20 cellular contexts compared by ENCODE assay signal in genomic region chr7:388461-388960, GRCh38.
DNase-seq lines count a peak whose midpoint lies in the region; ATAC-seq and TF ChIP-seq lines count a peak whose summit lies in the region.
"Had no signal": no experiment of that assay in that cellular context is flagged by ENCODE, and none has a peak within 500 bp of the region (broad histone marks: within the 10 kb centered on the region; RNA-seq: fewer than 3 reads in every experiment).

No MANE protein-coding gene starts in this region.

- H3K4me1 Mint-ChIP-seq in activated CD8-positive, alpha-beta memory T cell treated with anti-CD3 and anti-CD28 coated beads, Interleukin-2, amount 10 ng/mL, durations not matched to agents 7 days and 5 days, result no peaks in the 10 kb centered on the region

- no peak for ATAC-seq in activated CD8-positive, alpha-beta memory T cell treated with anti-CD3 and anti-CD28 coated beads, Interleukin-2, amount 10 ng/mL, durations not matched to agents 7 days and 5 days
- ATAC-seq in lower lobe of right lung (peak; percentile 91 to 97), GM18517 (IDR thresholded peaks at IDR 0.05; ENCODE audit: unreplicated experiment) (no peak), gastrocnemius medialis (no peak)
- no peak for ATAC-seq in activated CD4-positive, CD25-positive, alpha-beta regulatory T cell treated with anti-CD3 and anti-CD28 coated beads, Interleukin-2, amount 50 U/mL, for 24 hours
- ATAC-seq: A549, T-helper 17 cell had no signal

- H3K9me3 ChIP-seq in lower lobe of right lung (peaks cover 14% of the 10 kb centered on the region), gastrocnemius medialis (peaks cover 0 to 9% (median 0%) of the 10 kb centered on the region in 3 donors)
- H3K9me3 ChIP-seq: testis had no signal

- no peaks in the 10 kb centered on the region for H3K36me3 Mint-ChIP-seq in activated CD8-positive, alpha-beta memory T cell treated with anti-CD3 and anti-CD28 coated beads, Interleukin-2, amount 10 ng/mL, durations not matched to agents 7 days and 5 days

- no peak overlapping the region for H3K4me3 Mint-ChIP-seq in activated CD8-positive, alpha-beta memory T cell treated with anti-CD3 and anti-CD28 coated beads, Interleukin-2, amount 10 ng/mL, durations not matched to agents 7 days and 5 days
- H3K4me3 Mint-ChIP-seq: T-helper 17 cell had no signal

- TF ChIP-seq CTCF in lower lobe of right lung (IDR thresholded peaks at IDR 0.05), result no peak
- no peak for TF ChIP-seq CTCF in gastrocnemius medialis (IDR thresholded peaks at IDR 0.05 in 4 of 5, conservative IDR thresholded peaks at IDR 0.05 in 1 of 5)

- no peaks in the 10 kb centered on the region for H3K4me1 ChIP-seq in lower lobe of right lung
- no peaks in the 10 kb centered on the region for H3K4me1 ChIP-seq in gastrocnemius medialis
- H3K4me1 ChIP-seq: A549, testis had no signal

- DNase-seq in activated CD8-positive, alpha-beta memory T cell treated with anti-CD3 and anti-CD28 coated beads for 24 hours, result peak; percentile 33
- DNase-seq in activated CD8-positive, alpha-beta memory T cell treated with anti-CD3 and anti-CD28 coated beads, Interleukin-2, amount 10 ng/mL, durations not matched to agents 7 days and 5 days, result no peak
- DNase-seq in ecto neural progenitor cell (ENCODE audit: low spot score) (peak; percentile 39), lower lobe of right lung (peak; percentile 87), gastrocnemius medialis (no peak)
- no peak for DNase-seq in activated CD4-positive, alpha-beta T cell treated with anti-CD3 and anti-CD28 coated beads, Interleukin-2, amount 50 U/mL, for 1 hour
- DNase-seq: anterior cingulate cortex, C1 segment of cervical spinal cord, hippocampal formation, KG1, kidney glomerular epithelial cell, NCI-H1105 treated with DMSO at 0.1 percent for 48 hours, NCI-H2227 treated with DMSO at 0.1 percent for 48 hours, occipital lobe, SIG-M5, testis had no signal

- H3K4me3 ChIP-seq in lower lobe of right lung, result no peak overlapping the region
- no peak overlapping the region for H3K4me3 ChIP-seq in gastrocnemius medialis
- H3K4me3 ChIP-seq: A549, testis had no signal

- CTCF ChIA-PET in activated CD8-positive, alpha-beta memory T cell treated with anti-CD3 and anti-CD28 coated beads, Interleukin-2, amount 10 ng/mL, durations not matched to agents 7 days and 5 days (lab: Charles Lee), result no interaction called here

- intact Hi-C loops in lower lobe of right lung (cut with DNase I), result no loop called here
- intact Hi-C loops in gastrocnemius medialis (cut with DNase I; ENCODE audit: low total_unique reads), result no loop called here

- no peak overlapping the region for H3K27ac ChIP-seq in lower lobe of right lung
- H3K27ac ChIP-seq in gastrocnemius medialis, result no peak overlapping the region
- H3K27ac ChIP-seq: A549, testis had no signal

- peaks cover 5% of the 10 kb centered on the region for H3K27me3 Mint-ChIP-seq in activated CD8-positive, alpha-beta memory T cell treated with anti-CD3 and anti-CD28 coated beads, Interleukin-2, amount 10 ng/mL, durations not matched to agents 7 days and 5 days
- H3K27me3 Mint-ChIP-seq: T-helper 17 cell had no signal

- no peak for TF ChIP-seq POLR2A in gastrocnemius medialis (IDR thresholded peaks at IDR 0.05)

- H3K36me3 ChIP-seq in lower lobe of right lung (no peaks in the 10 kb centered on the region), gastrocnemius medialis (no peaks in the 10 kb centered on the region)

- peaks cover 5% of the 10 kb centered on the region for H3K9me3 Mint-ChIP-seq in activated CD8-positive, alpha-beta memory T cell treated with anti-CD3 and anti-CD28 coated beads, Interleukin-2, amount 10 ng/mL, durations not matched to agents 7 days and 5 days (ENCODE audit: low read depth)

- H3K27me3 ChIP-seq in lower lobe of right lung (ENCODE audit: low read depth) (no peaks in the 10 kb centered on the region), gastrocnemius medialis (peaks cover 0 to 2% (median 0%) of the 10 kb centered on the region in 3 donors)
- H3K27me3 ChIP-seq: testis had no signal

- in situ Hi-C loops in gastrocnemius medialis (cut with MboI; ENCODE audit: low sequenced_read_pairs in 4 of 4), result no loop called here

- H3K27ac Mint-ChIP-seq in activated CD8-positive, alpha-beta memory T cell treated with anti-CD3 and anti-CD28 coated beads, Interleukin-2, amount 10 ng/mL, durations not matched to agents 7 days and 5 days, result no peak overlapping the region
- H3K27ac Mint-ChIP-seq: T-helper 17 cell had no signal

Comparison
In these comparisons a context has a peak if more than half of its experiments do, and no peak if none do; other contexts are left out.
1. DNase-seq: peak in activated CD8-positive, alpha-beta memory T cell treated with anti-CD3 and anti-CD28 coated beads for 24 hours (single experiment), ecto neural progenitor cell (single experiment) and lower lobe of right lung (single experiment); none in activated CD8-positive, alpha-beta memory T cell treated with anti-CD3 and anti-CD28 coated beads, Interleukin-2, amount 10 ng/mL, durations not matched to agents 7 days and 5 days (single experiment), activated CD4-positive, alpha-beta T cell treated with anti-CD3 and anti-CD28 coated beads, Interleukin-2, amount 50 U/mL, for 1 hour (single experiment) and gastrocnemius medialis (0 of 2).
2. ATAC-seq: peak in lower lobe of right lung (2 of 2); none in activated CD8-positive, alpha-beta memory T cell treated with anti-CD3 and anti-CD28 coated beads, Interleukin-2, amount 10 ng/mL, durations not matched to agents 7 days and 5 days (single experiment), activated CD4-positive, CD25-positive, alpha-beta regulatory T cell treated with anti-CD3 and anti-CD28 coated beads, Interleukin-2, amount 50 U/mL, for 24 hours (0 of 2), GM18517 (single experiment) and gastrocnemius medialis (0 of 2).